In genomic region chr4:59180969-59181368, GRCh38 we compare ENCODE assay signal across 9 cellular contexts.
"Had no signal": no experiment of that assay in that cellular context is flagged by ENCODE, and none has a peak within 500 bp of the region (broad histone marks: within the 10 kb centered on the region; RNA-seq: fewer than 3 reads in every experiment).

No MANE protein-coding gene starts in this region.

- H3K4me2 ChIP-seq: KMS-11 had no signal

- H3K9ac ChIP-seq: KMS-11 had no signal

- H3K4me3 Mint-ChIP-seq: IgD-negative memory B cell had no signal

- FAIRE-seq: HepG2, HTR-8/SVneo, K562 had no signal

- DNase-seq: IMR-90, KBM-7, KG1 had no signal

- ATAC-seq: HepG2, K562 had no signal

- H3K4me3 ChIP-seq: K562 had no signal

- H3K4me1 Mint-ChIP-seq: IgD-negative memory B cell had no signal

- H3K36me3 Mint-ChIP-seq: IgD-negative memory B cell had no signal

- H3K27me3 Mint-ChIP-seq: IgD-negative memory B cell had no signal

- H3K27ac Mint-ChIP-seq: IgD-negative memory B cell had no signal

- H3K27ac ChIP-seq: HL-60, KMS-11 had no signal
